In genomic region chr10:15804109-15804508, GRCh38 we compare ENCODE assay signal across 26 cellular contexts.
"Had no signal": no experiment of that assay in that cellular context is flagged by ENCODE, and none has a peak within 500 bp of the region (broad histone marks: within the 10 kb centered on the region; RNA-seq: fewer than 3 reads in every experiment).

No MANE protein-coding gene starts in this region.

- H3K4me3 ChIP-seq: left lung, lower lobe of right lung, right atrium auricular region, right lobe of liver, smooth muscle cell, stomach, testis, thyroid gland, transverse colon, upper lobe of left lung, vagina had no signal

- FAIRE-seq: islet of Langerhans, kidney had no signal

- H3K27me3 ChIP-seq: left lung, right atrium auricular region, right lobe of liver, stomach, testis, thyroid gland, transverse colon, upper lobe of left lung, vagina had no signal

- H3K4me1 ChIP-seq: left lung, right atrium auricular region, right lobe of liver, testis, thyroid gland, upper lobe of left lung, vagina had no signal

- H3K36me3 ChIP-seq: thyroid gland had no signal

- H3K27ac Mint-ChIP-seq: immature natural killer cell; naive thymus-derived CD8-positive, alpha-beta T cell; progenitor cell of endocrine pancreas; stimulated activated memory B cell treated with anti-CD40 and anti-IgM and Interleukin-4, amounts not matched to agents 10 μg/mL and 1 μg/mL and 100 μg/mL, for 72 hours had no signal

- H3K4me2 ChIP-seq: smooth muscle cell had no signal

- DNase-seq: hypothalamus; immature natural killer cell; kidney; left colon; left lung; lower lobe of right lung; mammary epithelial cell; naive thymus-derived CD8-positive, alpha-beta T cell; nucleus accumbens; right lobe of liver; stimulated activated CD4-positive, alpha-beta T cell treated with anti-CD3 and anti-CD28 coated beads, Interleukin-1b, Interleukin-23, amount 100 ng/mL, for 48 hours; stimulated activated CD4-positive, alpha-beta T cell treated with anti-CD3 and anti-CD28 coated beads, Interleukin-2, amount 100 ng/mL, for 48 hours; stimulated activated CD4-positive, alpha-beta T cell treated with anti-CD3 and anti-CD28 coated beads, Interleukin-4, amount 100 ng/mL, for 4 hours; stimulated activated CD8-positive, alpha-beta memory T cell treated with anti-CD3 and anti-CD28 coated beads, Interleukin-4, amount 100 ng/mL, for 48 hours; stimulated activated naive CD4-positive, alpha-beta T cell treated with Interleukin-2 at 50 U/mL for 16 hours; stomach; testis; thyroid gland; transverse colon; upper lobe of left lung had no signal

- H3K27ac ChIP-seq: left lung, lower lobe of right lung, right atrium auricular region, right lobe of liver, stomach, testis, thyroid gland, transverse colon, upper lobe of left lung, vagina had no signal

- H3K9me3 ChIP-seq: right lobe of liver, testis, thyroid gland, transverse colon, vagina had no signal

- ATAC-seq: left colon; left lung; lower lobe of right lung; naive thymus-derived CD8-positive, alpha-beta T cell; right lobe of liver; stimulated activated memory B cell treated with anti-CD40 and anti-IgM and Interleukin-4, amounts not matched to agents 10 μg/mL and 1 μg/mL and 100 μg/mL, for 72 hours had no signal
